Comparison of ENCODE assay signal across 8 cellular contexts in the genomic region with DNA sequence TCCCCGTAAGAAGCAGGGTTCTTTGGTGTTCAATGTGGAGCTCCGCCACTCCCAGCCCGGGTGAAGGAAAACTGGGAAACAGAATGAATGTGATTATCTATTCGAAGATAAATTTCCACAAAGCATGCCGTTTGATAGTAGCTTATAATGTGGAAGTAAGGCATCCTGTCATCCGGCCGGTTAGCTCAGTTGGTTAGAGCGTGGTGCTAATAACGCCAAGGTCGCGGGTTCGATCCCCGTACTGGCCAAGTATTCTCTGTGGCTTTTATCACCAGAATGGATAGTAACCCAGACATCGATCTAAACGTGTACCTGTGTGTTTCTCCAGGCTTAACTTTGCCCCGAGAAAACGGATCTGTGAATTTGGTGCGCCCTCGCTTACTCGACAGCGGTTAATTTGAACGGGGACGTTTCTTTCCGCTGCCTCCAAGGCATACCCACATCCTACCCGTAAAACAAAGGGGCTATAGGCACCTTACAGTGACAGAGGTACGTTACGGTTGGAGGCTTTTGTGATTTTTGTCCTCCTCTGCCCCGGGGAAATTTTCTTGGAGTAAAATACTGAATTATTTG.
DNase-seq lines count a peak whose midpoint lies in the region; ATAC-seq and TF ChIP-seq lines count a peak whose summit lies in the region.

No MANE protein-coding gene starts in this region.

- H3K23ac ChIP-seq in H9 (ENCODE audit: insufficient read length, low read depth, low read length) = no peak overlapping the region

- H4K20me1 ChIP-seq in H9 (ENCODE audit: control insufficient read depth, insufficient read depth, insufficient read length) (no peaks in the 10 kb centered on the region), osteoblast (ENCODE audit: insufficient read depth, low read length) (no peaks in the 10 kb centered on the region)

- H2AFZ ChIP-seq in H9 (ENCODE audit: low read length) (peak overlapping the region; percentile 12), osteoblast (ENCODE audit: low read length) (peak overlapping the region; percentile 99)

- H3K4ac ChIP-seq in H9 (ENCODE audit: low read depth, low read length) = no peak overlapping the region

- H3K27ac ChIP-seq in H9 (ENCODE audit: insufficient read length, low read depth, low read length) = no peak overlapping the region
- peak overlapping the region; percentile 31 for H3K27ac ChIP-seq in osteoblast (ENCODE audit: low read depth, low read length)
- no peak overlapping the region for H3K27ac ChIP-seq in thoracic aorta

- no peak overlapping the region for H3K14ac ChIP-seq in H9 (ENCODE audit: insufficient read depth, low read length)

- no peaks in the 10 kb centered on the region for H3K79me1 ChIP-seq in H9 (ENCODE audit: insufficient read depth, low read depth, low read length, poor library complexity, severe bottlenecking)

- H2BK15ac ChIP-seq in H9 (ENCODE audit: low read depth, low read length) = no peak overlapping the region

- H2AK5ac ChIP-seq in H9 (ENCODE audit: insufficient read length, low read length) = no peak overlapping the region

- peaks cover 11% of the 10 kb centered on the region for H3K27me3 Mint-ChIP-seq in H9 (ENCODE audit: low read depth)

- no CpG with 5 or more reads among the region's 28 CpGs for WGBS in H9 (ENCODE audit: extremely low coverage, insufficient read length, low lambda C conversion rate)

- no peak overlapping the region for H2BK120ac ChIP-seq in H9 (ENCODE audit: low read depth, low read length, poor library complexity, severe bottlenecking)

- H3K4me3 ChIP-seq in MG63 (peak overlapping the region; percentile 65), osteoblast (ENCODE audit: insufficient read depth, low read length) (peak overlapping the region; percentile 85), thoracic aorta (peak overlapping the region; percentile 69)

- no peak overlapping the region for H3T11ph ChIP-seq in H9 (ENCODE audit: low read length)

- H3K4me2 ChIP-seq in H9 (ENCODE audit: insufficient read depth, insufficient read length, low read length) (peak overlapping the region; percentile 54), osteoblast (ENCODE audit: insufficient read depth, low read length) (peak overlapping the region; percentile 88)

- peak overlapping the region in 2 of 3 experiments; percentile 88 to 93; a peak in 5 of 7 replicates for H3K27ac Mint-ChIP-seq in H9

- H3K4me3 Mint-ChIP-seq in H9 = peak overlapping the region; percentile 88 to 98

- H3K27me3 ChIP-seq in H9 (ENCODE audit: insufficient read depth, low read length) (no peaks in the 10 kb centered on the region), MG63 (no peaks in the 10 kb centered on the region), osteoblast (ENCODE audit: insufficient read depth, low read length) (no peaks in the 10 kb centered on the region), thoracic aorta (replicated peaks; ENCODE audit: insufficient read depth) (no peaks in the 10 kb centered on the region)

- DNase-seq in DMS79 treated with DMSO at 0.1 percent for 48 hours (lab: John Stamatoyannopoulos, UW) (peak; percentile 64), H9 (peak; percentile 90), MG63 (peak; percentile 96), SHP77 treated with DMSO at 0.1 percent for 48 hours (lab: John Stamatoyannopoulos, UW) (peak; percentile 90), germinal center (ENCODE audit: low spot score) (peak; percentile 55), osteoblast (ENCODE audit: insufficient read length, low spot score, missing footprints) (peak; percentile 93), thoracic aorta (ENCODE audit: low spot score) (peak; percentile 12)
- DNase-seq in activated effector memory CD4-positive, alpha-beta T cell treated with anti-CD3 and anti-CD28 coated beads, Interleukin-2, amount 50 U/mL, for 16 hours = peak; percentile 94

- peaks cover 3 to 4% of the 10 kb centered on the region in 2 experiments; a peak in 3 of 4 replicates for H3K4me1 Mint-ChIP-seq in H9

- no peak overlapping the region for H3K9ac ChIP-seq in H9 (ENCODE audit: extremely low read depth, insufficient read length, low read length)

- H3K18ac ChIP-seq in H9 (ENCODE audit: insufficient read length, low read depth, low read length) = no peak overlapping the region

- peaks cover 0 to 6% of the 10 kb centered on the region in 2 experiments; a peak in 3 of 5 replicates for H3K9me3 Mint-ChIP-seq in H9

- peaks cover 3% of the 10 kb centered on the region for H3K23me2 ChIP-seq in H9 (ENCODE audit: insufficient read length, low read depth, low read length, poor library complexity, severe bottlenecking)

- no peak overlapping the region for H4K91ac ChIP-seq in H9 (ENCODE audit: insufficient read length, low read depth, low read length)

- H3K36me3 Mint-ChIP-seq in H9 (ENCODE audit: insufficient read depth in 1 of 3, low read depth in 3 of 3) = no peaks in the 10 kb centered on the region

- H3K9me3 ChIP-seq in H9 (ENCODE audit: control insufficient read depth, low read depth, low read length) = no peaks in the 10 kb centered on the region
- H3K9me3 ChIP-seq in MG63 = no peaks in the 10 kb centered on the region
- H3K9me3 ChIP-seq in osteoblast (ENCODE audit: low read depth, low read length) = no peaks in the 10 kb centered on the region
- no peaks in the 10 kb centered on the region for H3K9me3 ChIP-seq in thoracic aorta

- H2BK20ac ChIP-seq in H9 (ENCODE audit: low read depth, low read length, poor library complexity, severe bottlenecking) = no peak overlapping the region

- H2BK5ac ChIP-seq in H9 (ENCODE audit: insufficient read length, low read length) = no peak overlapping the region

- H3K4me1 ChIP-seq in H9 (ENCODE audit: insufficient read depth, low read length) = no peaks in the 10 kb centered on the region
- peaks cover 5% of the 10 kb centered on the region for H3K4me1 ChIP-seq in osteoblast (ENCODE audit: insufficient read depth, low read length)
- peaks cover 0 to 6% of the 10 kb centered on the region in 2 donors for H3K4me1 ChIP-seq in thoracic aorta (ENCODE audit: control insufficient read depth in 1 of 2, low read depth in 2 of 2)

- H4K5ac ChIP-seq in H9 (ENCODE audit: insufficient read length, low read depth, low read length) = no peak overlapping the region

- no peak for ATAC-seq in thoracic aorta (ENCODE audit: insufficient number of reproducible peaks, low FRiP score, low read depth)

- TF ChIP-seq CTCF in H9 (conservative IDR thresholded peaks at IDR 0.05) (no peak), osteoblast (IDR thresholded peaks at IDR 0.05; ENCODE audit: extremely low read depth, low read depth, low read length) (no peak), thoracic aorta (IDR thresholded peaks at IDR 0.05) (no peak)

- no peaks in the 10 kb centered on the region for H3K36me3 ChIP-seq in MG63
- no peaks in the 10 kb centered on the region for H3K36me3 ChIP-seq in osteoblast (ENCODE audit: insufficient read depth, low read length)
- H3K36me3 ChIP-seq in thoracic aorta = no peaks in the 10 kb centered on the region

- no peak overlapping the region for H3K56ac ChIP-seq in H9 (ENCODE audit: insufficient read length, low read depth, low read length)

- no peak overlapping the region for H2BK12ac ChIP-seq in H9 (ENCODE audit: insufficient read length, low read depth, low read length)

- H3K79me2 ChIP-seq in H9 (ENCODE audit: insufficient read depth, low read length) (no peaks in the 10 kb centered on the region), osteoblast (ENCODE audit: insufficient read depth, low read length) (no peaks in the 10 kb centered on the region)

- H4K8ac ChIP-seq in H9 (replicated peaks; ENCODE audit: insufficient read length, low read depth, low read length) = no peak overlapping the region

Comparison
In these comparisons a context has a peak if more than half of its experiments do, and no peak if none do; other contexts are left out.
1. DNase-seq: peak in every context shown above with its lines; median percentile 96 in MG63; 94 in activated effector memory CD4-positive, alpha-beta T cell treated with anti-CD3 and anti-CD28 coated beads, Interleukin-2, amount 50 U/mL, for 16 hours; 93 in osteoblast; 90 in H9; 90 in SHP77 treated with DMSO at 0.1 percent for 48 hours; 64 in DMS79 treated with DMSO at 0.1 percent for 48 hours; 55 in germinal center; 12 in thoracic aorta.